In the genomic region with DNA sequence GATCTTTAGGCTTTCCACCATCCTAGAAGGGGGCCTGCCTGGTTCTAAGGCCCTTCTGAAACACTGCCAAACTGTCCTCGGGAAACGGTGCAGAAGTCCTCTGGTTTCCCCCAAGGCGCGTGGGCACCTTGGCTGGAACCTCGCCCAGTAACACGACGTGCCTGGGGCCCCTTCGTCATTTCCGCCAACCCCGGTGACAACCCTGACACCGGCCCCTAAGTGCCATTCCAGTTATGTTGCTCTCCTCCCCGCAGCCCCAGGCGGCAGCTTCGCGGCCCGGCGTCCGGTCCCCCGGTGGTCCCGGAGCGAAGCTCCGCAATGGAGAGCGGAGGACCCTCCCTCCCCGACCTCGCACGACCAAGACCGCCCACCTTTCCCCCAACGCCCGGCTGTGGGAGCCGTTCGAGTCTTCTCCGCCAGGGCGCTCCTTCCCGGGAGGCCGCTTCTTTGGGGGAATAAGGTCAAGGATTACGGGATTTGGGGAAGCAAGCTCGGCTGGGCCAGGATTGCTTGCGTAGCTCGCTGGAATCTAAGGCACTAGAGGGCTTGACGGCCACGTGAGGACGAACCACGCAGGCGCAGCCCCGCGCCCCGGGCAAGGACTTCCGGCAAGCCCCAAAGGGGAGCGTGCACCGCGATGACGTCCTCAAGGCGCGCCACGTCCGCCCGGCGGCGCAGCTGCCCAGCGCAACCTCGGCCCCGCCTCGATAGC, we compare ENCODE assay signal across 8 cellular contexts. TPM values are rescaled to one million over a fixed set of nuclear protein-coding genes. Genes with fewer than 3 reads are reported as not detected.
A peak's percentile ranks its signal among the peaks of the same experiment; 100 is the strongest.
DNase-seq lines count a peak whose midpoint lies in the region; ATAC-seq and TF ChIP-seq lines count a peak whose summit lies in the region.

No MANE protein-coding gene starts in this region.

- H3K9me3 ChIP-seq in breast epithelium: no peaks in the 10 kb centered on the region

- H3K27ac ChIP-seq in ACC112 (ENCODE audit: low read depth, low read length): peak overlapping the region; percentile 100
- peak overlapping the region; percentile 99 for H3K27ac ChIP-seq in VCaP
- H3K27ac ChIP-seq in breast epithelium: peak overlapping the region; percentile 99
- H3K27ac ChIP-seq in skin epidermis: peak overlapping the region; percentile 90 to 100 (median 100)

- TF ChIP-seq CTCF in VCaP (conservative IDR thresholded peaks at IDR 0.05) (no peak), breast epithelium (IDR thresholded peaks at IDR 0.05) (peak; percentile 35 to 46 (median 45))

- peak; percentile 68 for ATAC-seq in GM18868 (IDR thresholded peaks at IDR 0.05; ENCODE audit: unreplicated experiment)
- ATAC-seq in HG03103 (IDR thresholded peaks at IDR 0.05; ENCODE audit: low read depth, unreplicated experiment): peak; percentile 52

- H3K4me1 ChIP-seq in ACC112 (ENCODE audit: control insufficient read depth, insufficient read depth, low read length, unreplicated experiment): peaks cover 16% of the 10 kb centered on the region
- H3K4me1 ChIP-seq in breast epithelium: peaks cover 9 to 15% of the 10 kb centered on the region in 2 donors

- H3K27me3 ChIP-seq in ACC112 (ENCODE audit: insufficient read depth, low read length): no peaks in the 10 kb centered on the region
- no peaks in the 10 kb centered on the region for H3K27me3 ChIP-seq in breast epithelium

- peaks cover 59% of the 10 kb centered on the region for H3K79me2 ChIP-seq in ACC112 (ENCODE audit: control insufficient read depth, insufficient read depth, low read length, unreplicated experiment)

- peak overlapping the region; percentile 44 for H2AFZ ChIP-seq in ACC112 (ENCODE audit: low read length, unreplicated experiment)

- TF ChIP-seq POLR2A in breast epithelium (IDR thresholded peaks at IDR 0.05): peak; percentile 64

- H3K36me3 ChIP-seq in ACC112 (ENCODE audit: insufficient read depth, low read length) (peaks cover 5% of the 10 kb centered on the region; the same call in 1 of the 2 replicates), breast epithelium (no peaks in the 10 kb centered on the region)

- H3K4me3 ChIP-seq in ACC112 (ENCODE audit: low read depth, low read length) (peak overlapping the region; percentile 99), breast epithelium (peak overlapping the region; percentile 83 to 88 (median 85)), skin epidermis (peak overlapping the region; percentile 68 to 89 (median 77))

- peak; percentile 73 for DNase-seq in NCI-H2171 treated with DMSO at 0.1 percent for 48 hours (lab: John Stamatoyannopoulos, UW)
- peak; percentile 91 to 95 for DNase-seq in breast epithelium (ENCODE audit: low spot score in 2 of 2)
- peak; percentile 99 for DNase-seq in iPS-NIHi11 (ENCODE audit: low spot score)

- intact Hi-C loops in breast epithelium (cut with DNase I; ENCODE audit: low total_unique reads): no loop called here

RNA-seq across cellular contexts. Expression of gene RNH1, which starts 0.6 kb away (rescaled TPM):
- 100 to 1,000 TPM; 139 to 249 (median 209) TPM for total RNA-seq in breast epithelium

RNA-seq across cellular contexts. Expression of gene HRAS, which starts 29.0 kb away (rescaled TPM):
- 10 to 100 TPM; 33.2 to 50.1 (median 33.4) TPM for total RNA-seq in breast epithelium

RNA-seq across cellular contexts. Expression of gene LRRC56, which starts 30.9 kb away (rescaled TPM):
- total RNA-seq in breast epithelium: 1 to 10 TPM in 2 of 3 donors, under 1 TPM in 1; 0.16 to 1.6 (median 1.3) TPM

RNA-seq across cellular contexts. Expression of gene LMNTD2, which starts 54.1 kb away (rescaled TPM):
- 1 to 10 TPM; 2.6 to 6.1 (median 5.2) TPM for total RNA-seq in breast epithelium

RNA-seq across cellular contexts. Expression of gene RASSF7, which starts 54.4 kb away (rescaled TPM):
- total RNA-seq in breast epithelium: 10 to 100 TPM in 2 of 3 donors, 1 to 10 TPM in 1; 7.5 to 58.5 (median 33.1) TPM

Comparison
In these comparisons a context has a peak if more than half of its experiments do, and no peak if none do; other contexts are left out.
1. Peak in every context shown above with its lines: DNase-seq, ATAC-seq, H3K4me3 ChIP-seq and H3K27ac ChIP-seq.